Comparison of ENCODE assay signal across 8 cellular contexts in genomic region chr2:164737612-164738081, GRCh38.
DNase-seq lines count a peak whose midpoint lies in the region; ATAC-seq and TF ChIP-seq lines count a peak whose summit lies in the region.

No MANE protein-coding gene starts in this region.

- no peaks in the 10 kb centered on the region for H3K9me3 Mint-ChIP-seq in activated naive CD8-positive, alpha-beta T cell treated with anti-CD3 and anti-CD28 coated beads, Interleukin-2, amount 10 ng/mL, durations not matched to agents 7 days and 5 days

- peaks cover 49% of the 10 kb centered on the region for H3K4me1 ChIP-seq in left ventricle myocardium inferior
- H3K4me1 ChIP-seq in psoas muscle = peaks cover 3% of the 10 kb centered on the region

- H3K27me3 ChIP-seq in left ventricle myocardium inferior (ENCODE audit: low read depth) = no peaks in the 10 kb centered on the region
- no peaks in the 10 kb centered on the region for H3K27me3 ChIP-seq in psoas muscle (ENCODE audit: insufficient read depth in 3 of 3, low read length in 2 of 3)

- DNase-seq in AG20443 (ENCODE audit: low spot score) (peak; percentile 79), GM13977 (ENCODE audit: low spot score) (peak; percentile 10), NCI-H226 (peak; percentile 53), left ventricle myocardium inferior (no peak), psoas muscle (peak; percentile 24 to 55)
- DNase-seq in activated naive CD8-positive, alpha-beta T cell treated with anti-CD3 and anti-CD28 coated beads, Interleukin-2, amount 10 ng/mL, durations not matched to agents 7 days and 5 days = peak; percentile 27

- no peak overlapping the region for H3K4me3 Mint-ChIP-seq in activated naive CD8-positive, alpha-beta T cell treated with anti-CD3 and anti-CD28 coated beads, Interleukin-2, amount 10 ng/mL, durations not matched to agents 7 days and 5 days

- H3K27ac ChIP-seq in left ventricle myocardium inferior (replicated peaks) = no peak overlapping the region
- H3K27ac ChIP-seq in psoas muscle = no peak overlapping the region

- intact Hi-C loops in left ventricle myocardium inferior (cut with micrococcal nuclease) (loop anchor here (2.0 kb wide), 1 partner anchor 179 kb away; no protein-coding TSS in a partner anchor), psoas muscle (cut with DNase I) (loop anchor here (2.0 to 10.0 kb wide), 4 partner anchors 105 to 179 kb away; partner anchors contain the start of gene COBLL1 (in 2 of the 2))

- H3K36me3 Mint-ChIP-seq in activated naive CD8-positive, alpha-beta T cell treated with anti-CD3 and anti-CD28 coated beads, Interleukin-2, amount 10 ng/mL, durations not matched to agents 7 days and 5 days = no peaks in the 10 kb centered on the region

- ATAC-seq in HG03095 (IDR thresholded peaks at IDR 0.05; ENCODE audit: unreplicated experiment) = peak; percentile 72
- ATAC-seq in activated naive CD8-positive, alpha-beta T cell treated with anti-CD3 and anti-CD28 coated beads, Interleukin-2, amount 10 ng/mL, durations not matched to agents 7 days and 5 days (ENCODE audit: low read depth) = no peak
- ATAC-seq in psoas muscle = peak; percentile 53 to 83 (median 72)
- no peak for ATAC-seq in HG03097 (IDR thresholded peaks at IDR 0.05; ENCODE audit: low FRiP score, unreplicated experiment)

- peak; percentile 56 for TF ChIP-seq CTCF in GM13977 (IDR thresholded peaks at IDR 0.05; ENCODE audit: extremely low read depth, insufficient read depth, missing control alignments)
- peak; percentile 78 for TF ChIP-seq CTCF in left ventricle myocardium inferior (IDR thresholded peaks at IDR 0.05; ENCODE audit: borderline replicate concordance)
- TF ChIP-seq CTCF in psoas muscle (IDR thresholded peaks at IDR 0.05) = peak; percentile 77

- H3K4me3 ChIP-seq in left ventricle myocardium inferior = no peak overlapping the region
- H3K4me3 ChIP-seq in psoas muscle = no peak overlapping the region

- 3 to 5% (median 5%) methylated on average over 9 of the region's 9 CpGs for WGBS in psoas muscle, 3 donors

- no peaks in the 10 kb centered on the region for H3K36me3 ChIP-seq in left ventricle myocardium inferior
- no peaks in the 10 kb centered on the region for H3K36me3 ChIP-seq in psoas muscle (ENCODE audit: insufficient read depth in 1 of 2, low read depth in 1 of 2)

- H3K27ac Mint-ChIP-seq in activated naive CD8-positive, alpha-beta T cell treated with anti-CD3 and anti-CD28 coated beads, Interleukin-2, amount 10 ng/mL, durations not matched to agents 7 days and 5 days = no peak overlapping the region

- POLR2A ChIA-PET in activated naive CD8-positive, alpha-beta T cell treated with anti-CD3 and anti-CD28 coated beads, Interleukin-2, amount 10 ng/mL, durations not matched to agents 7 days and 5 days (lab: Charles Lee) = no interaction called here

- no peaks in the 10 kb centered on the region for H3K9me3 ChIP-seq in left ventricle myocardium inferior (replicated peaks)
- H3K9me3 ChIP-seq in psoas muscle = no peaks in the 10 kb centered on the region

- H3K27me3 Mint-ChIP-seq in activated naive CD8-positive, alpha-beta T cell treated with anti-CD3 and anti-CD28 coated beads, Interleukin-2, amount 10 ng/mL, durations not matched to agents 7 days and 5 days = no peaks in the 10 kb centered on the region

- peaks cover 3% of the 10 kb centered on the region for H3K4me1 Mint-ChIP-seq in activated naive CD8-positive, alpha-beta T cell treated with anti-CD3 and anti-CD28 coated beads, Interleukin-2, amount 10 ng/mL, durations not matched to agents 7 days and 5 days

- in situ Hi-C loops in GM13977 (cut with MboI; ENCODE audit: low pct_unique_long_range_greater_than_20kb, low sequenced_read_pairs, unreplicated experiment) = loop anchor here (25.0 kb wide), 1 partner anchor 175 kb away; no protein-coding TSS in a partner anchor

Comparison
In these comparisons a context has a peak if more than half of its experiments do, and no peak if none do; other contexts are left out.
1. ATAC-seq: peak in HG03095 (single experiment) and psoas muscle (4 of 4); none in activated naive CD8-positive, alpha-beta T cell treated with anti-CD3 and anti-CD28 coated beads, Interleukin-2, amount 10 ng/mL, durations not matched to agents 7 days and 5 days (single experiment) and HG03097 (single experiment).
2. Peak in every context shown above with its lines, with median percentiles within 50 percentile points of each other: CTCF ChIP-seq.